8 cellular contexts compared by ENCODE assay signal in genomic region chr18:59139615-59140286, GRCh38. TPM values are rescaled to one million over a fixed set of nuclear protein-coding genes. Genes with fewer than 3 reads are reported as not detected.
A peak's percentile ranks its signal among the peaks of the same experiment; 100 is the strongest.
DNase-seq lines count a peak whose midpoint lies in the region; ATAC-seq and TF ChIP-seq lines count a peak whose summit lies in the region.

Gene SEC11C, plus strand, starts transcription at chr18:59139884. Its CDS starts 65 bp downstream, at chr18:59139949.

- peak within 1 kb of the TSS; percentile 93 for H3K4me3 Mint-ChIP-seq in dendritic cell treated with granulocyte-macrophage colony-stimulating factor and Interleukin-4, amounts not matched to agents 40 ng/mL and 50 ng/mL, for 4 days

- peak within 1 kb of the TSS; percentile 92 for H3K27ac ChIP-seq in BLaER1
- H3K27ac ChIP-seq in left lung: peak within 1 kb of the TSS; percentile 75 to 85

- peak within 1 kb of the TSS; percentile 93 for H3K4me2 ChIP-seq in BLaER1

- H3K4me3 ChIP-seq in BLaER1 (peak within 1 kb of the TSS; percentile 79), left lung (peak within 1 kb of the TSS; percentile 84 to 96)

- peaks cover 20% of the 10 kb centered on the region for H3K27me3 Mint-ChIP-seq in dendritic cell treated with granulocyte-macrophage colony-stimulating factor and Interleukin-4, amounts not matched to agents 40 ng/mL and 50 ng/mL, for 4 days

- H3K27me3 ChIP-seq in BLaER1 (no peaks in the 10 kb centered on the region), left lung (peaks cover 0 to 18% of the 10 kb centered on the region in 2 donors)

- peak within 1 kb of the TSS; percentile 86 for H3K9ac ChIP-seq in BLaER1

- no peak for TF ChIP-seq CTCF in left lung (IDR thresholded peaks at IDR 0.05)

- ATAC-seq in GM19351 (IDR thresholded peaks at IDR 0.05; ENCODE audit: unreplicated experiment) (peak; percentile 68), HG03521 (IDR thresholded peaks at IDR 0.05; ENCODE audit: unreplicated experiment) (peak; percentile 76), left lung (peak; percentile 96)

- H3K4me1 Mint-ChIP-seq in dendritic cell treated with granulocyte-macrophage colony-stimulating factor and Interleukin-4, amounts not matched to agents 40 ng/mL and 50 ng/mL, for 4 days (ENCODE audit: low read depth): peaks cover 19% of the 10 kb centered on the region

- DNase-seq in NCI-H748 (lab: John Stamatoyannopoulos, UW; ENCODE audit: unreplicated experiment) (peak; percentile 99), left lung (peak; percentile 96 to 97)
- peak; percentile 93 for DNase-seq in activated CD4-positive, alpha-beta T cell treated with anti-CD3 and anti-CD28 coated beads, Interleukin-2, amount 50 U/mL, for 1 hour
- DNase-seq in stimulated activated CD4-positive, alpha-beta T cell treated with anti-CD3 and anti-CD28 coated beads, Interleukin-2, amount 100 ng/mL, for 48 hours: peak; percentile 88 to 90

- no peaks in the 10 kb centered on the region for H3K9me3 Mint-ChIP-seq in dendritic cell treated with granulocyte-macrophage colony-stimulating factor and Interleukin-4, amounts not matched to agents 40 ng/mL and 50 ng/mL, for 4 days

- no peaks in the 10 kb centered on the region for H3K36me3 ChIP-seq in BLaER1
- H3K36me3 ChIP-seq in left lung: no peaks in the 10 kb centered on the region

- H3K9me3 ChIP-seq in BLaER1 (no peaks in the 10 kb centered on the region), left lung (no peaks in the 10 kb centered on the region)

- intact Hi-C loops in dendritic cell treated with granulocyte-macrophage colony-stimulating factor and Interleukin-4, amounts not matched to agents 40 ng/mL and 50 ng/mL, for 4 days (cut with micrococcal nuclease): loop anchor here (2.0 kb wide), 1 partner anchor 219 kb away; the partner anchor contains the start of gene LMAN1
- intact Hi-C loops in left lung (cut with DNase I): no loop called here

- H4K20me1 ChIP-seq in BLaER1: peaks cover 27% of the 10 kb centered on the region; the same call in 1 of the 2 replicates

- H3K36me3 Mint-ChIP-seq in dendritic cell treated with granulocyte-macrophage colony-stimulating factor and Interleukin-4, amounts not matched to agents 40 ng/mL and 50 ng/mL, for 4 days (ENCODE audit: low read depth): peaks cover 7% of the 10 kb centered on the region

- peak within 1 kb of the TSS; percentile 93 for H3K27ac Mint-ChIP-seq in dendritic cell treated with granulocyte-macrophage colony-stimulating factor and Interleukin-4, amounts not matched to agents 40 ng/mL and 50 ng/mL, for 4 days

- H3K4me1 ChIP-seq in BLaER1 (peaks cover 37% of the 10 kb centered on the region), left lung (peaks cover 14 to 16% of the 10 kb centered on the region in 2 donors)

RNA-seq across cellular contexts. Expression of gene SEC11C, which starts in this region (rescaled TPM):
- 10 to 100 TPM; 64.4 to 95.9 TPM for total RNA-seq in left lung

Comparison
In these comparisons a context has a peak if more than half of its experiments do, and no peak if none do; other contexts are left out.
1. Peak in every context shown above with its lines: DNase-seq, ATAC-seq, H3K4me3 ChIP-seq and H3K27ac ChIP-seq.